Comparison of ENCODE assay signal across 1 cellular context in the genomic region with DNA sequence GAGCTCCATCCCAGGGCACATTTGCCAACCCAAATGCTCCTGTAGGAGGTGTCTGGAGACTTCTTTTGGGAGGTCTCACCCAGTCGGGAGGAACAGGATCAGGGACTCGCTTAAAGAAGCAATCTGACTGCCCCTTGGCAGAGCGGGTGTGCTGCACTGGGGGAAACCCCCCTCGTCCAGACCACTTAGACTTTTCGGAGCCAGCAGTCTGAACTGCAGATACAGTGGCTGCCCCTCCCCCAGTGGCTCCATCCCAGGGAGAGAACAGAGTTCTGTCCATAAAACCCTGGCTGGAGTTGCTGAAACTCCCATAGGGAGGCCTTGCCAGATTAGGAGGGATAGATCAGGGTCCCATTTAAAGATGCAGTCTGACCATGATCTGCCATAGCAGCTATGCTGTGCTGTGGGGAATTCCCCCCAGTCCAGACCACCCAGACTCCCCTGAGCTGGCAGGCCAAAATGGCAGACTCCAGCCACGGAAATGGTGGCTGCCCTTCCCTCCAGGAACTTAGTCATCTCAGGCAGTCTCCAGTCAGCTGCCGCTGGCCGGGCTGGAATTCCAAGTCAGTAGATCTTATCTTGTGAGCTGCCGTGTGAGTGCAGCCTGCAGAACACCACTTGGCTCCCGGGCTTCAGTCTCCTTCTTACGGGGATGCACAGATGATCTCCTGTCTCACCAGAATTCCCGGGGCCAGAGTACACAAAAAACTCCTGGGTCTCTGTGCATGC.
TF ChIP-seq lines count a peak whose summit lies in the region.

No MANE protein-coding gene starts in this region.

TF ChIP-seq in GM23338, 12 proteins besides CTCF, POLR2A, EP300 and RAD21 (continued from another document):
- TF ChIP-seq, protein P1, sequence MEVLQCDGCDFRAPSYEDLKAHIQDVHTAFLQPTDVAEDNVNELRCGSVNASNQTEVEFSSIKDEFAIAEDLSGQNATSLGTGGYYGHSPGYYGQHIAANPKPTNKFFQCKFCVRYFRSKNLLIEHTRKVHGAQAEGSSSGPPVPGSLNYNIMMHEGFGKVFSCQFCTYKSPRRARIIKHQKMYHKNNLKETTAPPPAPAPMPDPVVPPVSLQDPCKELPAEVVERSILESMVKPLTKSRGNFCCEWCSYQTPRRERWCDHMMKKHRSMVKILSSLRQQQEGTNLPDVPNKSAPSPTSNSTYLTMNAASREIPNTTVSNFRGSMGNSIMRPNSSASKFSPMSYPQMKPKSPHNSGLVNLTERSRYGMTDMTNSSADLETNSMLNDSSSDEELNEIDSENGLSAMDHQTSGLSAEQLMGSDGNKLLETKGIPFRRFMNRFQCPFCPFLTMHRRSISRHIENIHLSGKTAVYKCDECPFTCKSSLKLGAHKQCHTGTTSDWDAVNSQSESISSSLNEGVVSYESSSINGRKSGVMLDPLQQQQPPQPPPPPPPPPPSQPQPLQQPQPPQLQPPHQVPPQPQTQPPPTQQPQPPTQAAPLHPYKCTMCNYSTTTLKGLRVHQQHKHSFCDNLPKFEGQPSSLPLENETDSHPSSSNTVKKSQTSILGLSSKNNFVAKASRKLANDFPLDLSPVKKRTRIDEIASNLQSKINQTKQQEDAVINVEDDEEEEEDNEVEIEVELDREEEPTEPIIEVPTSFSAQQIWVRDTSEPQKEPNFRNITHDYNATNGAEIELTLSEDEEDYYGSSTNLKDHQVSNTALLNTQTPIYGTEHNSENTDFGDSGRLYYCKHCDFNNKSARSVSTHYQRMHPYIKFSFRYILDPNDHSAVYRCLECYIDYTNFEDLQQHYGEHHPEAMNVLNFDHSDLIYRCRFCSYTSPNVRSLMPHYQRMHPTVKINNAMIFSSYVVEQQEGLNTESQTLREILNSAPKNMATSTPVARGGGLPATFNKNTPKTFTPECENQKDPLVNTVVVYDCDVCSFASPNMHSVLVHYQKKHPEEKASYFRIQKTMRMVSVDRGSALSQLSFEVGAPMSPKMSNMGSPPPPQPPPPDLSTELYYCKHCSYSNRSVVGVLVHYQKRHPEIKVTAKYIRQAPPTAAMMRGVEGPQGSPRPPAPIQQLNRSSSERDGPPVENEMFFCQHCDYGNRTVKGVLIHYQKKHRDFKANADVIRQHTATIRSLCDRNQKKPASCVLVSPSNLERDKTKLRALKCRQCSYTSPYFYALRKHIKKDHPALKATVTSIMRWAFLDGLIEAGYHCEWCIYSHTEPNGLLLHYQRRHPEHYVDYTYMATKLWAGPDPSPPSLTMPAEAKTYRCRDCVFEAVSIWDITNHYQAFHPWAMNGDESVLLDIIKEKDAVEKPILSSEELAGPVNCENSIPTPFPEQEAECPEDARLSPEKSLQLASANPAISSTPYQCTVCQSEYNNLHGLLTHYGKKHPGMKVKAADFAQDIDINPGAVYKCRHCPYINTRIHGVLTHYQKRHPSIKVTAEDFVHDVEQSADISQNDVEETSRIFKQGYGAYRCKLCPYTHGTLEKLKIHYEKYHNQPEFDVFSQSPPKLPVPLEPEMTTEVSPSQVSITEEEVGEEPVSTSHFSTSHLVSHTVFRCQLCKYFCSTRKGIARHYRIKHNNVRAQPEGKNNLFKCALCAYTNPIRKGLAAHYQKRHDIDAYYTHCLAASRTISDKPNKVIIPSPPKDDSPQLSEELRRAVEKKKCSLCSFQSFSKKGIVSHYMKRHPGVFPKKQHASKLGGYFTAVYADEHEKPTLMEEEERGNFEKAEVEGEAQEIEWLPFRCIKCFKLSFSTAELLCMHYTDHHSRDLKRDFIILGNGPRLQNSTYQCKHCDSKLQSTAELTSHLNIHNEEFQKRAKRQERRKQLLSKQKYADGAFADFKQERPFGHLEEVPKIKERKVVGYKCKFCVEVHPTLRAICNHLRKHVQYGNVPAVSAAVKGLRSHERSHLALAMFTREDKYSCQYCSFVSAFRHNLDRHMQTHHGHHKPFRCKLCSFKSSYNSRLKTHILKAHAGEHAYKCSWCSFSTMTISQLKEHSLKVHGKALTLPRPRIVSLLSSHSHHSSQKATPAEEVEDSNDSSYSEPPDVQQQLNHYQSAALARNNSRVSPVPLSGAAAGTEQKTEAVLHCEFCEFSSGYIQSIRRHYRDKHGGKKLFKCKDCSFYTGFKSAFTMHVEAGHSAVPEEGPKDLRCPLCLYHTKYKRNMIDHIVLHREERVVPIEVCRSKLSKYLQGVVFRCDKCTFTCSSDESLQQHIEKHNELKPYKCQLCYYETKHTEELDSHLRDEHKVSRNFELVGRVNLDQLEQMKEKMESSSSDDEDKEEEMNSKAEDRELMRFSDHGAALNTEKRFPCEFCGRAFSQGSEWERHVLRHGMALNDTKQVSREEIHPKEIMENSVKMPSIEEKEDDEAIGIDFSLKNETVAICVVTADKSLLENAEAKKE (CRISPR knock-in tag; IDR thresholded peaks at IDR 0.05), result no peak
- TF ChIP-seq EZH2phosphoT487 (IDR thresholded peaks at IDR 0.05; ENCODE audit: unreplicated experiment) (no peak), ZNF114 (CRISPR knock-in tag; IDR thresholded peaks at IDR 0.05) (no peak), STAT1 (IDR thresholded peaks at IDR 0.05; ENCODE audit: unreplicated experiment) (no peak), JUNB (IDR thresholded peaks at IDR 0.05; ENCODE audit: unreplicated experiment) (no peak), EZH2 (IDR thresholded peaks at IDR 0.05; ENCODE audit: low read depth, unreplicated experiment) (no peak), ZNF331 (CRISPR knock-in tag; IDR thresholded peaks at IDR 0.05; ENCODE audit: low read depth) (no peak)
- TF ChIP-seq, protein P2, sequence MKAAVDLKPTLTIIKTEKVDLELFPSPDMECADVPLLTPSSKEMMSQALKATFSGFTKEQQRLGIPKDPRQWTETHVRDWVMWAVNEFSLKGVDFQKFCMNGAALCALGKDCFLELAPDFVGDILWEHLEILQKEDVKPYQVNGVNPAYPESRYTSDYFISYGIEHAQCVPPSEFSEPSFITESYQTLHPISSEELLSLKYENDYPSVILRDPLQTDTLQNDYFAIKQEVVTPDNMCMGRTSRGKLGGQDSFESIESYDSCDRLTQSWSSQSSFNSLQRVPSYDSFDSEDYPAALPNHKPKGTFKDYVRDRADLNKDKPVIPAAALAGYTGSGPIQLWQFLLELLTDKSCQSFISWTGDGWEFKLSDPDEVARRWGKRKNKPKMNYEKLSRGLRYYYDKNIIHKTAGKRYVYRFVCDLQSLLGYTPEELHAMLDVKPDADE (IDR thresholded peaks at IDR 0.05), result no peak
